In the genomic region with DNA sequence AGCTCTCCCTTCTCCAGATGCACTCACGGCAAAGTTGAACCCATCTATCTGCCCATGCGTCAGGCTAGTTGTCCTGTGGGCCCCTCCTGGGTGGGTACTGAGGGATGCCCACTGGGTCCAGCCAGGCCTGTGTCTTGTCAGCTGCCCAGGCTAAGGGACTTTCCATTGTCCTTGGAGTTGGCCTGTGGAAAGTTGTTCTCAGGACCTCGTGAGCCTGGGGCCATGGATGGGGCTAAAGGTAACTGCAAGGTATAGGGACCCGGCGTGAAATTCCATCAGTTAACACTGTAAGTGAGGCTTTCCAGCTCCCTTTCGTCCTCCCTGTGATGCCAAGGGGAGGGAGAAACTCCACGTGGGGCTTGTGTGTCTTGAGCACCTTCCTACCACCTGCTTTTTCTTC, we compare ENCODE assay signal across 18 cellular contexts.
"Had no signal": no experiment of that assay in that cellular context is flagged by ENCODE, and none has a peak within 500 bp of the region (broad histone marks: within the 10 kb centered on the region; RNA-seq: fewer than 3 reads in every experiment).

No MANE protein-coding gene starts in this region.

- H3K4me3 Mint-ChIP-seq: nephron progenitor cell, type B pancreatic cell had no signal

- H3K36me3 Mint-ChIP-seq: type B pancreatic cell had no signal

- H3K27me3 ChIP-seq: esophagus muscularis mucosa, gastrocnemius medialis, stomach, uterus had no signal

- H3K27ac Mint-ChIP-seq: nephron progenitor cell, type B pancreatic cell had no signal

- H3K9me3 ChIP-seq: esophagus muscularis mucosa, gastrocnemius medialis, neutrophil, psoas muscle, stomach, thoracic aorta, uterus had no signal

- DNase-seq: effector memory CD4-positive, alpha-beta T cell; gastrocnemius medialis; islet precursor cell; nephron progenitor cell; psoas muscle; retina; stimulated activated CD4-positive, alpha-beta T cell treated with anti-CD3 and anti-CD28 coated beads, Interleukin-12 subunit alpha, Interleukin-12 subunit beta, amount 100 ng/mL, for 4 hours; stimulated activated naive CD4-positive, alpha-beta T cell; stomach; uterus had no signal

- H3K9me3 Mint-ChIP-seq: type B pancreatic cell had no signal

- ATAC-seq: gastrocnemius medialis, left lobe of liver, psoas muscle, sciatic nerve had no signal

- H3K27ac ChIP-seq: epithelial cell of prostate, esophagus muscularis mucosa, gastrocnemius medialis, neutrophil, psoas muscle, stomach, thoracic aorta had no signal

- H3K36me3 ChIP-seq: esophagus muscularis mucosa, gastrocnemius medialis, neutrophil, stomach, thoracic aorta, uterus had no signal

- H3K4me3 ChIP-seq: esophagus muscularis mucosa, gastrocnemius medialis, psoas muscle, skin epidermis, stomach, thoracic aorta, uterus had no signal
